Comparison of ENCODE assay signal across 22 cellular contexts in genomic region chr2:20557635-20558034, GRCh38.
"Had no signal": no experiment of that assay in that cellular context is flagged by ENCODE, and none has a peak within 500 bp of the region (broad histone marks: within the 10 kb centered on the region; RNA-seq: fewer than 3 reads in every experiment).

No MANE protein-coding gene starts in this region.

- H3K4me3 Mint-ChIP-seq: memory B cell; naive B cell; nephron; stimulated activated naive B cell treated with anti-CD40 and anti-IgM and Interleukin-4, amounts not matched to agents 10 μg/mL and 1 μg/mL and 100 μg/mL, for 72 hours; stimulated activated naive CD8-positive, alpha-beta T cell treated with anti-CD3 and anti-CD28 coated beads, Interleukin-15, amount 100 ng/mL, for 72 hours had no signal

- H3K4me1 ChIP-seq: esophagus muscularis mucosa, left ventricle myocardium inferior, lower lobe of right lung, right lobe of liver, testis, transverse colon had no signal

- H3K4me1 Mint-ChIP-seq: stimulated activated naive CD8-positive, alpha-beta T cell treated with anti-CD3 and anti-CD28 coated beads, Interleukin-15, amount 100 ng/mL, for 72 hours had no signal

- H3K36me3 Mint-ChIP-seq: memory B cell; naive B cell; stimulated activated naive B cell treated with anti-CD40 and anti-IgM and Interleukin-4, amounts not matched to agents 10 μg/mL and 1 μg/mL and 100 μg/mL, for 72 hours had no signal

- H3K9me3 Mint-ChIP-seq: nephron; stimulated activated naive B cell treated with anti-CD40 and anti-IgM and Interleukin-4, amounts not matched to agents 10 μg/mL and 1 μg/mL and 100 μg/mL, for 72 hours; stimulated activated naive CD8-positive, alpha-beta T cell treated with anti-CD3 and anti-CD28 coated beads, Interleukin-15, amount 100 ng/mL, for 72 hours had no signal

- H3K9me3 ChIP-seq: esophagus muscularis mucosa, gastrocnemius medialis, left ventricle myocardium inferior, lower lobe of right lung, psoas muscle, right lobe of liver, testis, transverse colon had no signal

- DNase-seq: effector CD4-positive, alpha-beta T cell; gastrocnemius medialis; glutamatergic neuron; kidney; left cardiac atrium; left ventricle myocardium inferior; lower lobe of right lung; naive B cell; psoas muscle; retina; right lobe of liver; stimulated activated CD4-positive, alpha-beta T cell treated with anti-CD3 and anti-CD28 coated beads, Interleukin-15, amount 100 ng/mL, for 24 hours; stimulated activated CD4-positive, alpha-beta T cell treated with anti-CD3 and anti-CD28 coated beads, Interleukin-1b, Interleukin-23, amount 100 ng/mL, for 48 hours; stimulated activated CD4-positive, alpha-beta T cell treated with anti-CD3 and anti-CD28 coated beads, Interleukin-4, amount 100 ng/mL, for 24 hours; stimulated activated naive B cell treated with anti-CD40 and anti-IgM and Interleukin-4, amounts not matched to agents 10 μg/mL and 1 μg/mL and 100 μg/mL, for 72 hours; stimulated activated naive CD8-positive, alpha-beta T cell treated with anti-CD3 and anti-CD28 coated beads, Interleukin-15, amount 100 ng/mL, for 72 hours; testis; transverse colon had no signal

- FAIRE-seq: kidney had no signal

- H3K36me3 ChIP-seq: esophagus muscularis mucosa, gastrocnemius medialis, left ventricle myocardium inferior, lower lobe of right lung, right lobe of liver, transverse colon had no signal

- ATAC-seq: gastrocnemius medialis; left cardiac atrium; lower lobe of right lung; psoas muscle; right lobe of liver; stimulated activated naive B cell treated with anti-CD40 and anti-IgM and Interleukin-4, amounts not matched to agents 10 μg/mL and 1 μg/mL and 100 μg/mL, for 72 hours; stimulated activated naive CD8-positive, alpha-beta T cell treated with anti-CD3 and anti-CD28 coated beads, Interleukin-15, amount 100 ng/mL, for 72 hours had no signal

- H3K27me3 ChIP-seq: esophagus muscularis mucosa, gastrocnemius medialis, right lobe of liver, testis, transverse colon had no signal

- H3K27ac Mint-ChIP-seq: memory B cell; naive B cell; nephron; stimulated activated naive B cell treated with anti-CD40 and anti-IgM and Interleukin-4, amounts not matched to agents 10 μg/mL and 1 μg/mL and 100 μg/mL, for 72 hours; stimulated activated naive CD8-positive, alpha-beta T cell treated with anti-CD3 and anti-CD28 coated beads, Interleukin-15, amount 100 ng/mL, for 72 hours had no signal

- H3K27ac ChIP-seq: coronary artery, esophagus muscularis mucosa, gastrocnemius medialis, left ventricle myocardium inferior, lower lobe of right lung, psoas muscle, right lobe of liver, testis, transverse colon had no signal

- H3K4me3 ChIP-seq: coronary artery, esophagus muscularis mucosa, gastrocnemius medialis, left ventricle myocardium inferior, lower lobe of right lung, psoas muscle, right lobe of liver, testis, transverse colon had no signal
